16 cellular contexts compared by ENCODE assay signal in the genomic region with DNA sequence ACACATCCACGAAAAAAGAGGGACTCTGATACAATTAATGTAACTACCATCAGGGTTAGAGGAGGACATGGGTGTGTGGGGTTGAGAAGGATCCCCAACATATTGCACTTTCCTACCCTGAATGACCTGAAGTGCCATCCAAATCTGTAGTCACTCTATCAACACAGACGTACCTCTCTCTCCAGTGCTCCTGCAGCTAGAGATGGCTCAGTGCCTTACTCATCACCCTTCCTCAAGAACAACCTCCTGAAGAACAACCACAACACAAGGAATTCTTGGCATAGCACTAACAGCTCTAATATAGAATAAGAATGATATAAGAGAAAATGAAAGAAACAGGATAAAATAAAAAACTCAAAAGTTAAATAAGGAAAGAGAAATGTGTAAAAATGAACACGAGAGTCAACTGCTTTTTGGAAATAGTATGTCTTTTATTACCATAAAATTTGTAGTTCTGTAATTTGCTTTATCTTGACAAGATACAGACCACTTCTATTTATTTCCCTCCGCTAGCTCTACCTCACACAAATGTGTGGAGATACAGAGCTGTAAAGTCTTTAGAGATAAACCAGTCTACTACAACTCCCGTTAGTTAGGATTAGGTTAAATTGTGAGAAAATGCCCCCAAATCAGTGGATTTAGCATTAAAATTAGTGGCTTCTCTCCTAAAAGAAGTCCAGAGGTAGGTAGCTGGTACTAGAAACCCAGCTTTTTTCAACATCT.
DNase-seq lines count a peak whose midpoint lies in the region; ATAC-seq, FAIRE-seq and TF ChIP-seq lines count a peak whose summit lies in the region.
"Had no signal": no experiment of that assay in that cellular context is flagged by ENCODE, and none has a peak within 500 bp of the region (broad histone marks: within the 10 kb centered on the region; RNA-seq: fewer than 3 reads in every experiment).

No MANE protein-coding gene starts in this region.

- peak overlapping the region; percentile 19 for H3K4me2 ChIP-seq in osteoblast (ENCODE audit: insufficient read depth, low read length)

- peak; percentile 71 for FAIRE-seq in RCC 7860 (lab: Jason Lieb, UNC)

- H3K27ac ChIP-seq in epithelial cell of prostate, result peak overlapping the region; percentile 24
- H3K27ac ChIP-seq in osteoblast (ENCODE audit: low read depth, low read length), result no peak overlapping the region
- H3K27ac ChIP-seq: neutrophil, tibial nerve had no signal

- H3K4me1 ChIP-seq in osteoblast (ENCODE audit: insufficient read depth, low read length), result peaks cover 33% of the 10 kb centered on the region

- H3K27me3 ChIP-seq in osteoblast (ENCODE audit: insufficient read depth, low read length), result no peaks in the 10 kb centered on the region
- H3K27me3 ChIP-seq: neutrophil, tibial nerve had no signal

- no peak for ATAC-seq in GM21528 (IDR thresholded peaks at IDR 0.05; ENCODE audit: low FRiP score, unreplicated experiment)

- H2AFZ ChIP-seq in osteoblast (ENCODE audit: low read length), result no peak overlapping the region

- no peak overlapping the region for H3K4me3 ChIP-seq in AG10803 (ENCODE audit: low read length)
- no peak overlapping the region for H3K4me3 ChIP-seq in osteoblast (ENCODE audit: insufficient read depth, low read length)
- H3K4me3 ChIP-seq: tibial nerve had no signal

- DNase-seq in AG10803 (ENCODE audit: low read depth), result peak; percentile 64
- DNase-seq in RCC 7860 (ENCODE audit: low spot score), result peak; percentile 36
- no peak for DNase-seq in epithelial cell of prostate (ENCODE audit: low read depth, low spot score)
- no peak for DNase-seq in osteoblast (ENCODE audit: insufficient read length, low spot score, missing footprints)
- no peak for DNase-seq in NCI-H748 treated with DMSO at 0.1 percent for 48 hours (lab: John Stamatoyannopoulos, UW)
- DNase-seq in NCI-H2107 (lab: John Stamatoyannopoulos, UW), result no peak
- DNase-seq in H4 (ENCODE audit: low spot score), result no peak
- DNase-seq: activated CD4-positive, alpha-beta T cell treated with anti-CD3 and anti-CD28 coated beads, Interleukin-2, amount 50 U/mL, for 4 hours; aorta; DMS 273 treated with DMSO at 0.1 percent for 48 hours; hippocampal formation; NCI-H524 treated with DMSO at 0.1 percent for 48 hours; stimulated activated CD4-positive, alpha-beta T cell treated with anti-CD3 and anti-CD28 coated beads, Interleukin-15, amount 100 ng/mL, for 24 hours had no signal

- peaks cover 3% of the 10 kb centered on the region for H3K36me3 ChIP-seq in osteoblast (ENCODE audit: insufficient read depth, low read length)

- TF ChIP-seq CTCF in AG10803 (conservative IDR thresholded peaks at IDR 0.05; ENCODE audit: low read length), result no peak
- TF ChIP-seq CTCF in osteoblast (IDR thresholded peaks at IDR 0.05; ENCODE audit: extremely low read depth, low read depth, low read length), result no peak

- peaks cover 11% of the 10 kb centered on the region for H4K20me1 ChIP-seq in osteoblast (ENCODE audit: insufficient read depth, low read length)

- H3K79me2 ChIP-seq in osteoblast (ENCODE audit: insufficient read depth, low read length), result peaks cover 76% of the 10 kb centered on the region

- H3K9me3 ChIP-seq in osteoblast (ENCODE audit: low read depth, low read length), result no peaks in the 10 kb centered on the region
- H3K9me3 ChIP-seq: neutrophil, tibial nerve had no signal

Comparison
In these comparisons a context has a peak if more than half of its experiments do, and no peak if none do; other contexts are left out.
1. DNase-seq: peak in AG10803 (single experiment) and RCC 7860 (single experiment); none in epithelial cell of prostate (single experiment), osteoblast (single experiment), NCI-H748 treated with DMSO at 0.1 percent for 48 hours (single experiment), NCI-H2107 (single experiment) and H4 (single experiment).